In the genomic region with DNA sequence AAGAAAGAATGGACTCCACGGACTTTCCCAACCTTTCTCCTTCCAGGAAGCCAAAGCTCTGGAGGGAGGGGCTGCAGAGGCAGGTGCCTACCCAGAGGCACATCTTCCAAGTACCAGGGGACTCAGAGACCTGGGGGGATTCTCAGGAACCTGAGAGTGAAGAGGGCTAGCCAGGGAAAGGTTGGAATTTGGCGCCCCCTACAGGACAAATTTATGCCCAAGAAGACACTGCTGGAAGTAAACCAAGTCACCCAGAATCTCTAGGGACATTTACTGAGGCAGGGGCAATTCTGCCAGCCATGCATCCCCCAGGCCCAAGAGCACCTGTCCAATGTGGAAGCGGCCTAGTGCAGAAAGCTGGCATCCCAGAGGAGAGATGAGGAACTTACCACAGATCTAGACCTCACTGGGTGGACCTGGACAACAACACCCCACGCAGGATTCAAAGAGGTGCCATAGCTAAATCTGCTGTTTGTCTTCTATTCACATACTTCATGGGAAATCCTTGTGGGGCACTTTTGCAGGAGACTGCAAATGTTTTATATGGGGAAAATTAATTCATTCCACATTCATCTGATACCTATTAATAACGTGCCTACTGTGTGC, we compare ENCODE assay signal across 8 cellular contexts. TPM values are rescaled to one million over a fixed set of nuclear protein-coding genes. Genes with fewer than 3 reads are reported as not detected.
DNase-seq lines count a peak whose midpoint lies in the region; ATAC-seq and TF ChIP-seq lines count a peak whose summit lies in the region.

No MANE protein-coding gene starts in this region.

- H3K79me2 ChIP-seq in Loucy (ENCODE audit: insufficient read depth, low read length) (no peaks in the 10 kb centered on the region), osteoblast (ENCODE audit: insufficient read depth, low read length) (no peaks in the 10 kb centered on the region)

- TF ChIP-seq POLR2A in esophagus squamous epithelium (IDR thresholded peaks at IDR 0.05), result no peak

- TF ChIP-seq CTCF in AG04449 (IDR thresholded peaks at IDR 0.05; ENCODE audit: insufficient read depth, low read length, missing control alignments) (peak; percentile 36), GM12872 (IDR thresholded peaks at IDR 0.05; ENCODE audit: insufficient read depth, low read depth, low read length) (peak; percentile 81), Loucy (conservative IDR thresholded peaks at IDR 0.05; ENCODE audit: low read length) (peak; percentile 94), WI38 (IDR thresholded peaks at IDR 0.05; ENCODE audit: low read depth, low read length) (peak; percentile 61), esophagus squamous epithelium (IDR thresholded peaks at IDR 0.05) (peak in 5 of 6 experiments; percentile 27 to 53 (median 38)), osteoblast (IDR thresholded peaks at IDR 0.05; ENCODE audit: extremely low read depth, low read depth, low read length) (peak; percentile 75)

- CTCF ChIA-PET in AG04449 (lab: Yijun Ruan, JAX), result interaction anchor here (0.6 to 8.1 kb wide), 27 partner anchors 12 to 417 kb away, joined by 3 to 70 read pairs (median 4); no protein-coding TSS in a partner anchor

- H3K9me3 ChIP-seq in Loucy (ENCODE audit: insufficient read depth, low read depth, low read length), result no peaks in the 10 kb centered on the region
- H3K9me3 ChIP-seq in esophagus squamous epithelium, result no peaks in the 10 kb centered on the region
- no peaks in the 10 kb centered on the region for H3K9me3 ChIP-seq in osteoblast (ENCODE audit: low read depth, low read length)

- H3K4me3 ChIP-seq in AG04449 (ENCODE audit: low read depth, low read length) (no peak overlapping the region), Loucy (ENCODE audit: low read length, poor library complexity, severe bottlenecking) (no peak overlapping the region), WI38 (ENCODE audit: low read depth, low read length) (no peak overlapping the region), esophagus squamous epithelium (no peak overlapping the region), osteoblast (ENCODE audit: insufficient read depth, low read length) (no peak overlapping the region)

- H3K4me1 ChIP-seq in Loucy (ENCODE audit: insufficient read depth, low read length, poor library complexity, severe bottlenecking), result no peaks in the 10 kb centered on the region
- peaks cover 0 to 3% (median 0%) of the 10 kb centered on the region in 3 donors for H3K4me1 ChIP-seq in esophagus squamous epithelium
- H3K4me1 ChIP-seq in osteoblast (ENCODE audit: insufficient read depth, low read length), result no peaks in the 10 kb centered on the region

- no peak for DNase-seq in AG04449 (ENCODE audit: low read depth, low spot score)
- DNase-seq in esophagus squamous epithelium (lab: John Stamatoyannopoulos, UW), result no peak
- peak; percentile 79 for DNase-seq in osteoblast (ENCODE audit: insufficient read length, low spot score, missing footprints)

- H3K4me2 ChIP-seq in Loucy (ENCODE audit: low read depth, low read length, poor library complexity, severe bottlenecking) (no peak overlapping the region), osteoblast (ENCODE audit: insufficient read depth, low read length) (no peak overlapping the region)

- ATAC-seq in GM19395 (IDR thresholded peaks at IDR 0.05; ENCODE audit: unreplicated experiment) (no peak), GM19324 (IDR thresholded peaks at IDR 0.05; ENCODE audit: low FRiP score, unreplicated experiment) (no peak)

- H3K36me3 ChIP-seq in Loucy (ENCODE audit: insufficient read depth, low read length) (no peaks in the 10 kb centered on the region), esophagus squamous epithelium (no peaks in the 10 kb centered on the region), osteoblast (ENCODE audit: insufficient read depth, low read length) (no peaks in the 10 kb centered on the region)

- intact Hi-C loops in esophagus squamous epithelium (cut with DNase I), result no loop called here

- 60 to 68% methylated on average over 4 to 5 of the region's 5 CpGs for WGBS in esophagus squamous epithelium, 2 donors

- no peak overlapping the region for H2AFZ ChIP-seq in Loucy (ENCODE audit: low read length)
- H2AFZ ChIP-seq in osteoblast (ENCODE audit: low read length), result no peak overlapping the region

- POLR2A ChIA-PET in AG04449 (lab: Yijun Ruan, JAX), result no interaction called here

- H3F3A ChIP-seq in Loucy (ENCODE audit: low read depth), result no peaks in the 10 kb centered on the region

- H3K27ac ChIP-seq in esophagus squamous epithelium (no peak overlapping the region), osteoblast (ENCODE audit: low read depth, low read length) (no peak overlapping the region)

- no peak overlapping the region for H3K9ac ChIP-seq in Loucy (ENCODE audit: low read depth, low read length, poor library complexity, severe bottlenecking)

- H4K20me1 ChIP-seq in Loucy (ENCODE audit: insufficient read depth, low read length, poor library complexity, severe bottlenecking) (no peaks in the 10 kb centered on the region), osteoblast (ENCODE audit: insufficient read depth, low read length) (no peaks in the 10 kb centered on the region)

- H3K27me3 ChIP-seq in Loucy (ENCODE audit: insufficient read depth, low read length, poor library complexity, severe bottlenecking), result no peaks in the 10 kb centered on the region
- no peaks in the 10 kb centered on the region for H3K27me3 ChIP-seq in esophagus squamous epithelium
- no peaks in the 10 kb centered on the region for H3K27me3 ChIP-seq in osteoblast (ENCODE audit: insufficient read depth, low read length)

- H3K9me2 ChIP-seq in Loucy (replicated peaks; ENCODE audit: low read depth, low read length), result no peaks in the 10 kb centered on the region

RNA-seq across cellular contexts. Expression of a gene that starts 25.9 kb away (rescaled TPM):
- total RNA-seq in esophagus squamous epithelium (1 to 10 TPM; 2.6 to 6.3 (median 3.9) TPM), osteoblast (3.8 and 4.0 TPM in 2 replicates)

RNA-seq across cellular contexts. Expression of a gene that starts 58.8 kb away (rescaled TPM):
- total RNA-seq in esophagus squamous epithelium (1 to 10 TPM in 3 of 4 donors, under 1 TPM in 1; 0.27 to 6.9 (median 2.1) TPM), osteoblast (0.36 TPM in 1 of 2 replicates, not detected in the other)

Comparison
In these comparisons a context has a peak if more than half of its experiments do, and no peak if none do; other contexts are left out.
1. CTCF ChIP-seq: peak in every context shown above with its lines; median percentile 94 in Loucy; 81 in GM12872; 75 in osteoblast; 61 in WI38; 38 in esophagus squamous epithelium; 36 in AG04449.